In the genomic region with DNA sequence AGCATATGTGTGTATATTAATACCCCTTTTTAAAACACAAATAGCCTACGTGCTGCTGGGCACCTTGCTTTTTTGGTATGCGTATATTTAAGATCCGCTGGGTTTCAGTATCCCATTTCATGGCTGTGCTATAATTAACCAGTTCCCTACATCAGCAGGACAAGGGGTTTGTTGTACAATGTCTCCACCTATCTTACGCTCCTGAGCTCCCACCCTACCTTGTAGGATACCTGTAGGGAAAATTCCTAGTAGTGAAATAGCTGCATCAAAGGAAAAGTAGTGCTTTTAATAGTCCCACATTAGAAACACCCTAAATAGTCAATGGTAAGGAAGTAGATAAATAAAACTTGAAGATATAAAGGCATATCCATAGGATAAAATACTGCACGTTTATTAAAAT, we compare ENCODE assay signal across 9 cellular contexts. TPM values are rescaled to one million over a fixed set of nuclear protein-coding genes. Genes with fewer than 3 reads are reported as not detected.
DNase-seq lines count a peak whose midpoint lies in the region; ATAC-seq and TF ChIP-seq lines count a peak whose summit lies in the region.
"Had no signal": no experiment of that assay in that cellular context is flagged by ENCODE, and none has a peak within 500 bp of the region (broad histone marks: within the 10 kb centered on the region; RNA-seq: fewer than 3 reads in every experiment).

No MANE protein-coding gene starts in this region.

- in situ Hi-C loops in HAP-1 (cut with MboI; ENCODE audit: low sequenced_read_pairs), result no loop called here

- no peak for TF ChIP-seq CTCF in right atrium auricular region (IDR thresholded peaks at IDR 0.05)

- H2AFZ ChIP-seq in ACC112 (ENCODE audit: low read length, unreplicated experiment), result no peak overlapping the region

- H3K36me3 ChIP-seq in ACC112 (ENCODE audit: insufficient read depth, low read length) (no peaks in the 10 kb centered on the region), HAP-1 (replicated peaks) (peaks cover under 1% of the 10 kb centered on the region; the same call in 1 of the 2 replicates), iPS-15b (ENCODE audit: control insufficient read depth, insufficient read depth, low read length) (peaks cover 3% of the 10 kb centered on the region), right atrium auricular region (no peaks in the 10 kb centered on the region)

- peak overlapping the region; percentile 95 for H3K4me3 ChIP-seq in ACC112 (ENCODE audit: low read depth, low read length)
- H3K4me3 ChIP-seq in HAP-1, result peak overlapping the region; percentile 62
- peak overlapping the region; percentile 68 for H3K4me3 ChIP-seq in iPS-15b (ENCODE audit: low read depth, low read length)
- H3K4me3 ChIP-seq in right atrium auricular region, result no peak overlapping the region

- H3K4me1 ChIP-seq in ACC112 (ENCODE audit: control insufficient read depth, insufficient read depth, low read length, unreplicated experiment), result no peaks in the 10 kb centered on the region
- peaks cover 8% of the 10 kb centered on the region for H3K4me1 ChIP-seq in HAP-1
- peaks cover 3% of the 10 kb centered on the region for H3K4me1 ChIP-seq in iPS-15b (ENCODE audit: control insufficient read depth, insufficient read depth, low read length)
- H3K4me1 ChIP-seq in right atrium auricular region, result peaks cover 0 to 24% of the 10 kb centered on the region in 2 donors

- H3K9ac ChIP-seq in iPS-15b (ENCODE audit: low read depth, low read length), result no peak overlapping the region

- no peak for ATAC-seq in GM21737 (IDR thresholded peaks at IDR 0.05; ENCODE audit: unreplicated experiment)

- H3K9me3 ChIP-seq in HAP-1, result no peaks in the 10 kb centered on the region
- no peaks in the 10 kb centered on the region for H3K9me3 ChIP-seq in iPS-15b (ENCODE audit: control insufficient read depth, insufficient read depth, low read length)
- H3K9me3 ChIP-seq in right atrium auricular region, result no peaks in the 10 kb centered on the region
- H3K9me3 ChIP-seq: spleen had no signal

- no peaks in the 10 kb centered on the region for H3K79me2 ChIP-seq in ACC112 (ENCODE audit: control insufficient read depth, insufficient read depth, low read length, unreplicated experiment)

- H3K27me3 ChIP-seq in ACC112 (ENCODE audit: insufficient read depth, low read length) (no peaks in the 10 kb centered on the region), HAP-1 (ENCODE audit: low read depth) (no peaks in the 10 kb centered on the region), iPS-15b (ENCODE audit: control insufficient read depth, insufficient read depth, low read length) (peaks cover 9% of the 10 kb centered on the region), right atrium auricular region (no peaks in the 10 kb centered on the region)

- H3K27ac ChIP-seq in ACC112 (ENCODE audit: low read depth, low read length) (no peak overlapping the region), right atrium auricular region (no peak overlapping the region)

- DNase-seq in HAP-1 (ENCODE audit: low spot score in 2 of 2) (peak in 1 of 2 experiments; percentile 42), SHP77 (lab: John Stamatoyannopoulos, UW) (peak; percentile 16 to 38), epidermal melanocyte (ENCODE audit: insufficient read length, low spot score) (no peak), SKM-1 (lab: John Stamatoyannopoulos, UW; ENCODE audit: unreplicated experiment) (no peak), right atrium auricular region (ENCODE audit: low spot score) (no peak)

RNA-seq across cellular contexts. Expression of gene MAP6D1, which starts 1.4 kb away (rescaled TPM):
- total RNA-seq in right atrium auricular region, result 1 to 10 TPM in 1 of 2 donors, under 1 TPM in 1; 0.79 to 9.6 TPM

Comparison
In these comparisons a context has a peak if more than half of its experiments do, and no peak if none do; other contexts are left out.
1. H3K4me3 ChIP-seq: peak in ACC112 (single experiment), HAP-1 (single experiment) and iPS-15b (single experiment); none in right atrium auricular region (0 of 2).
2. DNase-seq: peak in SHP77 (2 of 2); none in epidermal melanocyte (single experiment), SKM-1 (single experiment) and right atrium auricular region (single experiment).